In genomic region chr2:9136997-9137819, GRCh38 we compare ENCODE assay signal across 1 cellular context.
TF ChIP-seq lines count a peak whose summit lies in the region.

No MANE protein-coding gene starts in this region.

TF ChIP-seq in HepG2, 621 proteins besides CTCF, POLR2A, EP300 and RAD21 (continued from another document):
- TF ChIP-seq FOXK1 (CRISPR knock-in tag; IDR thresholded peaks at IDR 0.05; ENCODE audit: borderline replicate concordance, low read depth) (peak; percentile 37; the same call in 1 of the 2 replicates), SALL1 (CRISPR knock-in tag; IDR thresholded peaks at IDR 0.05) (peak; percentile 72), BORCS8-MEF2B (CRISPR knock-in tag; IDR thresholded peaks at IDR 0.05) (peak; percentile 65; the same call in 1 of the 2 replicates), ZNF326 (CRISPR knock-in tag; IDR thresholded peaks at IDR 0.05; ENCODE audit: borderline replicate concordance) (no peak)
